In genomic region chr12:102061556-102062418, GRCh38 we compare ENCODE assay signal across 8 cellular contexts. TPM values are rescaled to one million over a fixed set of nuclear protein-coding genes. Genes with fewer than 3 reads are reported as not detected.
DNase-seq lines count a peak whose midpoint lies in the region; ATAC-seq and TF ChIP-seq lines count a peak whose summit lies in the region.

TSS of gene WASHC3 (minus strand) at chr12:102061991. CDS start at chr12:102061962, 29 bp downstream.

- no peaks in the 10 kb centered on the region for H3K9me3 ChIP-seq in neural progenitor cell (ENCODE audit: low read depth)

- peak within 1 kb of the TSS; percentile 78 for H3K4me3 ChIP-seq in neural progenitor cell

- DNase-seq in GF-D8 (lab: John Stamatoyannopoulos, UW) (peak; percentile 61), HEK293T (ENCODE audit: extremely low spot score) (peak; percentile 88), MV-4-11 (lab: John Stamatoyannopoulos, UW) (peak; percentile 91), SK-MEL-5 (ENCODE audit: low read depth, low spot score) (peak; percentile 94), foreskin keratinocyte (peak; percentile 64 to 80), neural progenitor cell (ENCODE audit: low spot score) (peak; percentile 96), stromal cell of bone marrow (ENCODE audit: low read depth) (peak; percentile 94)
- DNase-seq in activated naive CD4-positive, alpha-beta T cell treated with Interleukin-2 at 50 U/mL for 16 hours, result peak; percentile 97

- H3K4me1 ChIP-seq in foreskin keratinocyte (no peaks in the 10 kb centered on the region), neural progenitor cell (no peaks in the 10 kb centered on the region)

- H2AFZ ChIP-seq in neural progenitor cell (replicated peaks), result peak within 1 kb of the TSS; percentile 85

- CTCF ChIA-PET in HEK293T (lab: Yijun Ruan, JAX), result interaction anchor here (0.7 kb wide), 1 partner anchor 277 kb away, joined by 3 read pairs; no protein-coding TSS in a partner anchor

- no peaks in the 10 kb centered on the region for H3K27me3 Mint-ChIP-seq in neural progenitor cell (ENCODE audit: insufficient read depth, low read depth)

- in situ Hi-C loops in SK-MEL-5 (cut with HindIII; ENCODE audit: low pct_unique_long_range_greater_than_20kb, low sequenced_read_pairs), result no loop called here

- peaks cover 7% of the 10 kb centered on the region for H3K4me1 Mint-ChIP-seq in neural progenitor cell

- H3K36me3 ChIP-seq in neural progenitor cell, result no peaks in the 10 kb centered on the region

- H3K9ac ChIP-seq in neural progenitor cell, result peak within 1 kb of the TSS; percentile 18

- TF ChIP-seq CTCF in foreskin keratinocyte (conservative IDR thresholded peaks at IDR 0.05) (peak; percentile 3), neural progenitor cell (IDR thresholded peaks at IDR 0.05) (no peak)

- no peaks in the 10 kb centered on the region for H3K79me2 ChIP-seq in neural progenitor cell (ENCODE audit: low read depth)

- H3K27ac Mint-ChIP-seq in neural progenitor cell, result peak within 1 kb of the TSS; percentile 46

- H3K27ac ChIP-seq in foreskin keratinocyte (peak within 1 kb of the TSS; percentile 60), neural progenitor cell (no peak within 1 kb of the TSS)

- POLR2A ChIA-PET in HEK293T (lab: Yijun Ruan, JAX), result interaction anchor here (0.6 to 1.5 kb wide), 9 partner anchors 8 to 130 kb away, joined by 3 to 5 read pairs (median 3); partner anchors contain the start of genes NUP37 and PARPBP

- H3K27me3 ChIP-seq in foreskin keratinocyte (no peaks in the 10 kb centered on the region), neural progenitor cell (no peaks in the 10 kb centered on the region)

- ATAC-seq in foreskin keratinocyte, result peak; percentile 98

- H3F3A ChIP-seq in neural progenitor cell (ENCODE audit: low read depth), result no peaks in the 10 kb centered on the region

- H3K4me3 Mint-ChIP-seq in neural progenitor cell, result peak within 1 kb of the TSS; percentile 92

- peak within 1 kb of the TSS; percentile 70 for H3K4me2 ChIP-seq in neural progenitor cell

- H3K36me3 Mint-ChIP-seq in neural progenitor cell, result peaks cover 2% of the 10 kb centered on the region

- no peaks in the 10 kb centered on the region for H4K20me1 ChIP-seq in neural progenitor cell (ENCODE audit: low read depth)

- H3K9me3 Mint-ChIP-seq in neural progenitor cell, result no peaks in the 10 kb centered on the region

TF ChIP-seq in HEK293T, 16 proteins besides CTCF, POLR2A, EP300 and RAD21:
- TF ChIP-seq NFRKB (IDR thresholded peaks at IDR 0.05) (no peak), ELF4 (IDR thresholded peaks at IDR 0.05) (peak; percentile 47; the same call in 1 of the 2 replicates), PKNOX1 (IDR thresholded peaks at IDR 0.05) (peak; percentile 27; the same call in 1 of the 2 replicates)

RNA-seq across cellular contexts. Expression of gene WASHC3, which starts in this region (rescaled TPM):
- 57.3 and 57.6 TPM in 2 replicates for total RNA-seq in SK-MEL-5 (2014; rRNA removed; shearing (Covaris generic))
- polyA plus RNA-seq in SK-MEL-5 (2015; cell fraction: cytosol; rRNA removed), result 30.4 and 35.5 TPM in 2 replicates
- 14.2 and 29.5 TPM in 2 replicates for polyA plus RNA-seq in SK-MEL-5 (2015; cell fraction: nucleus; rRNA removed)
- total RNA-seq in foreskin keratinocyte, result 43.6 and 46.5 TPM in 2 replicates
- 52.4 and 57.3 TPM in 2 replicates for polyA plus RNA-seq in foreskin keratinocyte
- 28.5 and 35.9 TPM in 2 replicates for total RNA-seq in neural progenitor cell (ENCODE audit: low replicate concordance)
